Comparison of ENCODE assay signal across 34 cellular contexts in genomic region chrX:26958261-26958660, GRCh38.
"Had no signal": no experiment of that assay in that cellular context is flagged by ENCODE, and none has a peak within 500 bp of the region (broad histone marks: within the 10 kb centered on the region; RNA-seq: fewer than 3 reads in every experiment).

No MANE protein-coding gene starts in this region.

- H3K27ac ChIP-seq: KMS-11 had no signal

- H3K27me3 ChIP-seq: MG63 had no signal

- H3K4me2 ChIP-seq: KMS-11 had no signal

- H3K9me3 ChIP-seq: MG63 had no signal

- DNase-seq: Kasumi-1, MG63, MM.1S, MV-4-11, NCI-H1048, NCI-H1092, NCI-H1092 treated with DMSO at 0.1 percent for 48 hours, NCI-H1105, NCI-H1105 treated with DMSO at 0.1 percent for 48 hours, NCI-H1417, NCI-H1417 treated with DMSO at 0.1 percent for 48 hours, NCI-H1436, NCI-H1436 treated with DMSO at 0.1 percent for 48 hours, NCI-H146, NCI-H1694, NCI-H1694 treated with DMSO at 0.1 percent for 48 hours, NCI-H187, NCI-H187 treated with DMSO at 0.1 percent for 48 hours, NCI-H1930, NCI-H2029, NCI-H2029 treated with DMSO at 0.1 percent for 48 hours, NCI-H2081, NCI-H2081 treated with DMSO at 0.1 percent for 48 hours, NCI-H2107, NCI-H2171, NCI-H2171 treated with DMSO at 0.1 percent for 48 hours, NCI-H2227 treated with DMSO at 0.1 percent for 48 hours, NCI-H226, NCI-H345, NCI-H446, NCI-H446 treated with DMSO at 0.1 percent for 48 hours, NCI-H510A, NCI-H510A treated with DMSO at 0.1 percent for 48 hours had no signal

- H3K9ac ChIP-seq: KMS-11 had no signal

- H3K36me3 ChIP-seq: MG63 had no signal

- H3K4me3 ChIP-seq: MG63 had no signal
